Comparison of ENCODE assay signal across 10 cellular contexts in genomic region chrX:150635952-150636351, GRCh38. TPM values are rescaled to one million over a fixed set of nuclear protein-coding genes. Genes with fewer than 3 reads are reported as not detected.
DNase-seq lines count a peak whose midpoint lies in the region; ATAC-seq and TF ChIP-seq lines count a peak whose summit lies in the region.
"Had no signal": no experiment of that assay in that cellular context is flagged by ENCODE, and none has a peak within 500 bp of the region (broad histone marks: within the 10 kb centered on the region; RNA-seq: fewer than 3 reads in every experiment).

No MANE protein-coding gene starts in this region.

- intact Hi-C loops in activated naive CD4-positive, alpha-beta T cell treated with anti-CD3 and anti-CD28 coated beads for 36 hours (cut with micrococcal nuclease), result loop anchor here (1.0 kb wide), 1 partner anchor 61 kb away; no protein-coding TSS in a partner anchor

- H3K4me3 ChIP-seq in astrocyte of the spinal cord (ENCODE audit: low read depth, low read length), result no peak overlapping the region
- H3K4me3 ChIP-seq: lung had no signal

- H3K27ac Mint-ChIP-seq in activated naive CD4-positive, alpha-beta T cell treated with anti-CD3 and anti-CD28 coated beads for 36 hours, result no peak overlapping the region

- no peaks in the 10 kb centered on the region for H3K9me3 Mint-ChIP-seq in activated naive CD4-positive, alpha-beta T cell treated with anti-CD3 and anti-CD28 coated beads for 36 hours

- CTCF ChIA-PET in activated naive CD4-positive, alpha-beta T cell treated with anti-CD3 and anti-CD28 coated beads for 36 hours (lab: Charles Lee), result interaction anchor here (0.9 kb wide), 1 partner anchor 85 kb away, joined by 3 read pairs; no protein-coding TSS in a partner anchor

- H3K27me3 Mint-ChIP-seq in activated naive CD4-positive, alpha-beta T cell treated with anti-CD3 and anti-CD28 coated beads for 36 hours (ENCODE audit: low read depth), result no peaks in the 10 kb centered on the region

- TF ChIP-seq CTCF in astrocyte of the spinal cord (IDR thresholded peaks at IDR 0.05; ENCODE audit: low read depth, low read length), result no peak

- H3K36me3 Mint-ChIP-seq in activated naive CD4-positive, alpha-beta T cell treated with anti-CD3 and anti-CD28 coated beads for 36 hours (ENCODE audit: low read depth), result peaks cover 2% of the 10 kb centered on the region

- peak; percentile 81 for ATAC-seq in HG03135 (IDR thresholded peaks at IDR 0.05; ENCODE audit: unreplicated experiment)
- peak; percentile 88 for ATAC-seq in stimulated activated naive CD8-positive, alpha-beta T cell treated with anti-CD3 and anti-CD28 coated beads, Interleukin-15, Interleukin-2, amounts not matched to agents 100 U/mL and 50 U/mL, for 24 hours

- peak; percentile 4 for DNase-seq in activated naive CD4-positive, alpha-beta T cell treated with anti-CD3 and anti-CD28 coated beads for 36 hours
- DNase-seq in activated naive CD4-positive, alpha-beta T cell (lab: John Stamatoyannopoulos, UW), result no peak
- DNase-seq in astrocyte of the spinal cord (ENCODE audit: low read depth, low spot score) (peak; percentile 68), T-helper 9 cell (no peak), C1 segment of cervical spinal cord (lab: John Stamatoyannopoulos, UW) (no peak), COR-L47 (lab: John Stamatoyannopoulos, UW) (no peak)
- no peak for DNase-seq in stimulated activated naive CD8-positive, alpha-beta T cell treated with anti-CD3 and anti-CD28 coated beads, Interleukin-15, Interleukin-2, amounts not matched to agents 100 U/mL and 50 U/mL, for 24 hours
- DNase-seq: stimulated activated naive CD4-positive, alpha-beta T cell treated with Interleukin-2 at 50 U/mL for 16 hours had no signal

- in situ Hi-C loops in astrocyte of the spinal cord (cut with HindIII; ENCODE audit: low sequenced_read_pairs), result no loop called here

- peaks cover 7% of the 10 kb centered on the region for H3K4me1 Mint-ChIP-seq in activated naive CD4-positive, alpha-beta T cell treated with anti-CD3 and anti-CD28 coated beads for 36 hours (ENCODE audit: low read depth)

- no peak overlapping the region for H3K4me3 Mint-ChIP-seq in activated naive CD4-positive, alpha-beta T cell treated with anti-CD3 and anti-CD28 coated beads for 36 hours

RNA-seq across cellular contexts. Expression of gene MTMR1, which starts 57.2 kb away (rescaled TPM):
- total RNA-seq in activated naive CD4-positive, alpha-beta T cell treated with anti-CD3 and anti-CD28 coated beads for 36 hours, result 10 to 100 TPM; 63.6 to 65.7 TPM

Comparison
In these comparisons a context has a peak if more than half of its experiments do, and no peak if none do; other contexts are left out.
1. DNase-seq: peak in activated naive CD4-positive, alpha-beta T cell treated with anti-CD3 and anti-CD28 coated beads for 36 hours (single experiment) and astrocyte of the spinal cord (single experiment); none in activated naive CD4-positive, alpha-beta T cell (0 of 4), stimulated activated naive CD8-positive, alpha-beta T cell treated with anti-CD3 and anti-CD28 coated beads, Interleukin-15, Interleukin-2, amounts not matched to agents 100 U/mL and 50 U/mL, for 24 hours (single experiment), T-helper 9 cell (single experiment), C1 segment of cervical spinal cord (0 of 14) and COR-L47 (single experiment).